Comparison of ENCODE assay signal across 20 cellular contexts in the genomic region with DNA sequence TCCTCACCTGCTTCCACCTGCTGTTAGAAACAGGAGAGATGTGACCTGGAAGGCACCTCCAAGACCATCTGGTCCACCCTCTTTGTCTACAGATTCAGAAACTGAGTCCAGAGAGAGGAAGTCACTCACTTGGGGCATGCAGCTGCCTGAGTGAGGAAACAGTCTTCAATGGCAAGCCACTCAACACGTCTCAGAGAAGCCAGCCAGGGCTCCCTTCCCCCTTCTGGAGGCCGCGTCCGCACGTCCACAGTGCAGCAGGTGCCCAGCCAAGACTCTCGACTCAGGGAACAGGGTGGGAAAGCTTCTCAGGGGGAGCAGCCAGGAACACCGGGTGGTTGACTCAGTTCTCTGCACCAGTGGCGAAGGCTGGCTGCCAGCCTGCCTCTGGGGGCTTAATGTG.
DNase-seq lines count a peak whose midpoint lies in the region; ATAC-seq and TF ChIP-seq lines count a peak whose summit lies in the region.
"Had no signal": no experiment of that assay in that cellular context is flagged by ENCODE, and none has a peak within 500 bp of the region (broad histone marks: within the 10 kb centered on the region; RNA-seq: fewer than 3 reads in every experiment).

No MANE protein-coding gene starts in this region.

- peak overlapping the region; percentile 98 for H3K27ac ChIP-seq in OCI-LY3 (ENCODE audit: low read length)
- H3K27ac ChIP-seq: coronary artery, ovary, SJSA1, upper lobe of left lung had no signal

- H3K4me3 Mint-ChIP-seq in memory B cell: peak overlapping the region; percentile 72
- H3K4me3 Mint-ChIP-seq in natural killer cell: no peak overlapping the region
- H3K4me3 Mint-ChIP-seq: activated T-helper 1 cell treated with anti-CD3 and anti-CD28 coated beads, Interleukin-12 subunit alpha, Interleukin-12 subunit beta, Interleukin-2, Interleukin-4 antibody, amounts not matched to agents 30 ng/mL and 10 ng/mL and 1 ng/mL, durations not matched to agents 14 hours and 24 hours and 36 hours had no signal

- no peaks in the 10 kb centered on the region for H3K27me3 ChIP-seq in OCI-LY3 (ENCODE audit: low read depth, low read length)
- H3K27me3 ChIP-seq: ovary, upper lobe of left lung had no signal

- no peaks in the 10 kb centered on the region for H3K27me3 Mint-ChIP-seq in memory B cell
- peaks cover 8 to 17% of the 10 kb centered on the region in 2 donors for H3K27me3 Mint-ChIP-seq in natural killer cell (ENCODE audit: low read depth in 2 of 2)

- intact Hi-C loops in natural killer cell (cut with micrococcal nuclease): no loop called here

- ATAC-seq in GM21447 (IDR thresholded peaks at IDR 0.05; ENCODE audit: unreplicated experiment) (peak; percentile 33), memory B cell (ENCODE audit: low read depth) (peak; percentile 3), HG02981 (IDR thresholded peaks at IDR 0.05; ENCODE audit: unreplicated experiment) (no peak), natural killer cell (no peak), GM18519 (IDR thresholded peaks at IDR 0.05; ENCODE audit: low FRiP score, unreplicated experiment) (no peak)

- H3K4me1 Mint-ChIP-seq in memory B cell (peaks cover 74% of the 10 kb centered on the region), natural killer cell (peaks cover 14% of the 10 kb centered on the region in 2 donors)

- no peak for TF ChIP-seq CTCF in GM12865 (IDR thresholded peaks at IDR 0.05; ENCODE audit: insufficient read depth, low read depth, low read length, missing control alignments)
- no peak for TF ChIP-seq CTCF in OCI-LY3 (IDR thresholded peaks at IDR 0.05; ENCODE audit: low read depth, low read length)
- no peak for TF ChIP-seq CTCF in natural killer cell (IDR thresholded peaks at IDR 0.05)

- no peak overlapping the region for H2AFZ ChIP-seq in OCI-LY3 (ENCODE audit: low read depth, low read length)

- peaks cover 7% of the 10 kb centered on the region; the same call in 1 of the 2 replicates for H3K9me3 ChIP-seq in OCI-LY3 (ENCODE audit: insufficient read depth, low read length)
- H3K9me3 ChIP-seq: Caco-2, ovary, SJSA1, upper lobe of left lung had no signal

- H3K27ac Mint-ChIP-seq in memory B cell: peak overlapping the region; percentile 99
- H3K27ac Mint-ChIP-seq in natural killer cell: no peak overlapping the region
- H3K27ac Mint-ChIP-seq: activated T-helper 1 cell treated with anti-CD3 and anti-CD28 coated beads, Interleukin-12 subunit alpha, Interleukin-12 subunit beta, Interleukin-2, Interleukin-4 antibody, amounts not matched to agents 30 ng/mL and 10 ng/mL and 1 ng/mL, durations not matched to agents 14 hours and 24 hours and 36 hours had no signal

- H3K9ac ChIP-seq in OCI-LY3 (ENCODE audit: low read length): peak overlapping the region; percentile 95

- peaks cover 78% of the 10 kb centered on the region for H3K4me1 ChIP-seq in OCI-LY3 (ENCODE audit: low read length)
- H3K4me1 ChIP-seq: Caco-2, SJSA1, upper lobe of left lung had no signal

- peak; percentile 68 for DNase-seq in GM12865 (ENCODE audit: low read depth)
- DNase-seq in memory B cell (ENCODE audit: low spot score in 2 of 2): peak; percentile 14 to 31
- no peak for DNase-seq in NCI-H2171 (lab: John Stamatoyannopoulos, UW)
- no peak for DNase-seq in natural killer cell
- DNase-seq: activated CD4-positive, alpha-beta T cell treated with anti-CD3 and anti-CD28 coated beads, Interleukin-2, amount 50 U/mL, for 48 hours; Caco-2; GDM1; glutamatergic neuron; midbrain; NK-92 treated with Interleukin-12 subunit alpha and Interleukin-12 subunit beta, amount 100 ng/mL, for 24 hours; ovary; stimulated activated CD4-positive, alpha-beta T cell treated with anti-CD3 and anti-CD28 coated beads, Interleukin-4, amount 100 ng/mL, for 4 hours had no signal

- peak overlapping the region; percentile 12 for H3K4me3 ChIP-seq in GM12865 (ENCODE audit: low read depth, low read length)
- H3K4me3 ChIP-seq in OCI-LY3 (ENCODE audit: low read length): peak overlapping the region; percentile 61
- H3K4me3 ChIP-seq: coronary artery, ovary, SJSA1, upper lobe of left lung had no signal

- H3K9me3 Mint-ChIP-seq in memory B cell (peaks cover 2% of the 10 kb centered on the region), natural killer cell (no peaks in the 10 kb centered on the region)
- H3K9me3 Mint-ChIP-seq: activated T-helper 1 cell treated with anti-CD3 and anti-CD28 coated beads, Interleukin-12 subunit alpha, Interleukin-12 subunit beta, Interleukin-2, Interleukin-4 antibody, amounts not matched to agents 30 ng/mL and 10 ng/mL and 1 ng/mL, durations not matched to agents 14 hours and 24 hours and 36 hours had no signal

- no peaks in the 10 kb centered on the region for H3K79me2 ChIP-seq in OCI-LY3 (ENCODE audit: low read length)

- H3K4me2 ChIP-seq in OCI-LY3 (ENCODE audit: low read length): peak overlapping the region; percentile 85

- H3K36me3 ChIP-seq in OCI-LY3 (replicated peaks; ENCODE audit: low read depth, low read length): peaks cover 17% of the 10 kb centered on the region
- H3K36me3 ChIP-seq: ovary, SJSA1, upper lobe of left lung had no signal

- peaks cover 5% of the 10 kb centered on the region for H3K36me3 Mint-ChIP-seq in memory B cell
- no peaks in the 10 kb centered on the region for H3K36me3 Mint-ChIP-seq in natural killer cell

- no peaks in the 10 kb centered on the region for H4K20me1 ChIP-seq in OCI-LY3 (ENCODE audit: insufficient read depth, low read length)

Comparison
In these comparisons a context has a peak if more than half of its experiments do, and no peak if none do; other contexts are left out.
1. DNase-seq: peak in GM12865 (single experiment) and memory B cell (2 of 2); none in NCI-H2171 (single experiment) and natural killer cell (single experiment).
2. ATAC-seq: peak in GM21447 (single experiment) and memory B cell (single experiment); none in HG02981 (single experiment), natural killer cell (0 of 3) and GM18519 (single experiment).